Comparison of ENCODE assay signal across 1 cellular context in the genomic region with DNA sequence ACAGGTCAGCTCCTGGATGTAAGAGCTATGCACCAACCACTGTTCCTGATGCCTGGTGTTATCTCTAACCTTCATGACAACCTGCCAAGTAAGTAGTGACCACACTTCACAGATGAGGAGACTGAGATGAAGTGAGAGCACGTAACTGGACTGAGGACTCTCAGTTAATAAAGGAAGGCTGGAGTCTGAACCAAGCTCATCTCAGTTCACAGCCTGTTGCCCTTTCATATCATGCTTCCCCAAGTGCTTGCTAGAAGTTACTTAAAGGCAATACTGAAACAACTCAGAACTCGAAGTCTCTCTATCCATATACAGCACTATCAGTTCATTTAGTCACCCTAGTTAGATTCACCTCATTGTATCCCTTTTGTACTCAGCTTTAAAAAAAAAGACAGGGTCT.
TF ChIP-seq lines count a peak whose summit lies in the region.

No MANE protein-coding gene starts in this region.

TF ChIP-seq in WTC11, 78 proteins besides CTCF, POLR2A, EP300 and RAD21 (continued from another document):
- TF ChIP-seq, protein P1, sequence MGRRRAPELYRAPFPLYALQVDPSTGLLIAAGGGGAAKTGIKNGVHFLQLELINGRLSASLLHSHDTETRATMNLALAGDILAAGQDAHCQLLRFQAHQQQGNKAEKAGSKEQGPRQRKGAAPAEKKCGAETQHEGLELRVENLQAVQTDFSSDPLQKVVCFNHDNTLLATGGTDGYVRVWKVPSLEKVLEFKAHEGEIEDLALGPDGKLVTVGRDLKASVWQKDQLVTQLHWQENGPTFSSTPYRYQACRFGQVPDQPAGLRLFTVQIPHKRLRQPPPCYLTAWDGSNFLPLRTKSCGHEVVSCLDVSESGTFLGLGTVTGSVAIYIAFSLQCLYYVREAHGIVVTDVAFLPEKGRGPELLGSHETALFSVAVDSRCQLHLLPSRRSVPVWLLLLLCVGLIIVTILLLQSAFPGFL (CRISPR knock-in tag; IDR thresholded peaks at IDR 0.05; ENCODE audit: borderline replicate concordance), result no peak
- TF ChIP-seq ZNF671 (CRISPR knock-in tag; IDR thresholded peaks at IDR 0.05), result no peak
- no peak for TF ChIP-seq SMAD3 (CRISPR knock-in tag; IDR thresholded peaks at IDR 0.05; ENCODE audit: borderline replicate concordance)
- TF ChIP-seq FOXP4 (CRISPR knock-in tag; IDR thresholded peaks at IDR 0.05), result no peak
- no peak for TF ChIP-seq NR3C1 (CRISPR knock-in tag; conservative IDR thresholded peaks at IDR 0.05; ENCODE audit: low read depth)
- no peak for TF ChIP-seq GABPB1 (CRISPR knock-in tag; IDR thresholded peaks at IDR 0.05)
- TF ChIP-seq, protein P2, sequence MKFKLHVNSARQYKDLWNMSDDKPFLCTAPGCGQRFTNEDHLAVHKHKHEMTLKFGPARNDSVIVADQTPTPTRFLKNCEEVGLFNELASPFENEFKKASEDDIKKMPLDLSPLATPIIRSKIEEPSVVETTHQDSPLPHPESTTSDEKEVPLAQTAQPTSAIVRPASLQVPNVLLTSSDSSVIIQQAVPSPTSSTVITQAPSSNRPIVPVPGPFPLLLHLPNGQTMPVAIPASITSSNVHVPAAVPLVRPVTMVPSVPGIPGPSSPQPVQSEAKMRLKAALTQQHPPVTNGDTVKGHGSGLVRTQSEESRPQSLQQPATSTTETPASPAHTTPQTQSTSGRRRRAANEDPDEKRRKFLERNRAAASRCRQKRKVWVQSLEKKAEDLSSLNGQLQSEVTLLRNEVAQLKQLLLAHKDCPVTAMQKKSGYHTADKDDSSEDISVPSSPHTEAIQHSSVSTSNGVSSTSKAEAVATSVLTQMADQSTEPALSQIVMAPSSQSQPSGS (CRISPR knock-in tag; IDR thresholded peaks at IDR 0.05; ENCODE audit: borderline replicate concordance, low read depth), result no peak
- TF ChIP-seq CREB1 (CRISPR knock-in tag; IDR thresholded peaks at IDR 0.05), result no peak
- TF ChIP-seq ZNF281 (CRISPR knock-in tag; IDR thresholded peaks at IDR 0.05), result no peak
